20 cellular contexts compared by ENCODE assay signal in genomic region chr15:70356062-70356860, GRCh38.
DNase-seq lines count a peak whose midpoint lies in the region; ATAC-seq and TF ChIP-seq lines count a peak whose summit lies in the region.
"Had no signal": no experiment of that assay in that cellular context is flagged by ENCODE, and none has a peak within 500 bp of the region (broad histone marks: within the 10 kb centered on the region; RNA-seq: fewer than 3 reads in every experiment).

No MANE protein-coding gene starts in this region.

- peaks cover 0 to 4% of the 10 kb centered on the region in 2 donors for H3K36me3 Mint-ChIP-seq in CD14-positive monocyte

- H3K27ac Mint-ChIP-seq in CD14-positive monocyte = peak overlapping the region in 1 of 7 donors; percentile 53
- H3K27ac Mint-ChIP-seq: CD4-positive, alpha-beta T cell had no signal

- peak; percentile 14 for DNase-seq in CD14-positive monocyte (ENCODE audit: low spot score)
- DNase-seq in NCI-H2029 (lab: John Stamatoyannopoulos, UW) = peak; percentile 32
- DNase-seq in islet precursor cell = peak; percentile 54
- DNase-seq in sciatic nerve (ENCODE audit: low spot score) = peak; percentile 48
- DNase-seq in T-helper 1 cell = no peak
- no peak for DNase-seq in KG1 (lab: John Stamatoyannopoulos, UW)
- DNase-seq: ACHN; Calu3; CD4-positive, alpha-beta T cell; DND-41; GDM1; HCEC 1CT; NCI-H1048; NCI-H146; NCI-H2107; NCI-H345; NCI-H526 treated with DMSO at 0.1 percent for 48 hours; PC-9 had no signal

- H3K9me3 Mint-ChIP-seq in CD14-positive monocyte = peaks cover 0 to 2% (median 0%) of the 10 kb centered on the region in 7 donors
- H3K9me3 Mint-ChIP-seq: CD4-positive, alpha-beta T cell had no signal

- H3K4me3 Mint-ChIP-seq in CD14-positive monocyte = no peak overlapping the region
- H3K4me3 Mint-ChIP-seq: CD4-positive, alpha-beta T cell had no signal

- H3K4me1 Mint-ChIP-seq in CD14-positive monocyte = peaks cover 6% of the 10 kb centered on the region

- peaks cover 7 to 17% (median 9%) of the 10 kb centered on the region in 3 donors for H3K27me3 Mint-ChIP-seq in CD14-positive monocyte (ENCODE audit: low read depth in 3 of 3)

- intact Hi-C loops in CD14-positive monocyte (cut with micrococcal nuclease) (no loop called here), sciatic nerve (cut with DNase I) (no loop called here)

- no peak for ATAC-seq in sciatic nerve
- no peak for ATAC-seq in GM18517 (IDR thresholded peaks at IDR 0.05; ENCODE audit: unreplicated experiment)
- ATAC-seq: Right ventricle myocardium inferior had no signal

- TF ChIP-seq CTCF in CD14-positive monocyte (IDR thresholded peaks at IDR 0.05) = no peak

Comparison
In these comparisons a context has a peak if more than half of its experiments do, and no peak if none do; other contexts are left out.
1. DNase-seq: peak in CD14-positive monocyte (single experiment), NCI-H2029 (single experiment), islet precursor cell (single experiment) and sciatic nerve (single experiment); none in T-helper 1 cell (0 of 5) and KG1 (single experiment).